ENCODE assay signal across 15 cellular contexts in the genomic region with DNA sequence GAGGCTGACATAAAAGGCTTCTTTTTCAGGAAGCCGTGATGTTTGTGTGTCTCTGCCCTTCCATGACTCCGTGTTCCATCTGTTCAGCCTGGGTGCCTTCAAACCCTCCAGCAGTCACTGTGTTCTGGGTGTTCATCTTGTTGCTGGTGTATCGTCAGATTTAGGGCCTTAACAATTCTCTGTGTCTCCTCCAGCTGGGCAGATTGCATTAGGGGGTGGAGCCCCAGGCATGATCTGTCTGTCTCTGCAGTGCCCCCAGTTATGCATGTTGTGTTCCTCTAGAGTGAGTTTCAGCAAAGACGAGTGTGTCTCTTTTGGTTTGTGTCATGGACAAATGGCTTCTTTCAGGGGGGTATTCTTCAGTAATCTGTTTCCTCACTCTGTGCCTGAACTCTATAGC.
A peak's percentile ranks its signal among the peaks of the same experiment; 100 is the strongest.
DNase-seq lines count a peak whose midpoint lies in the region; ATAC-seq and TF ChIP-seq lines count a peak whose summit lies in the region.
"Had no signal": no experiment of that assay in that cellular context is flagged by ENCODE, and none has a peak within 500 bp of the region (broad histone marks: within the 10 kb centered on the region; RNA-seq: fewer than 3 reads in every experiment).

No MANE protein-coding gene starts in this region.

- H3K4me1 ChIP-seq in HUES48 (ENCODE audit: control insufficient read depth, insufficient read depth, low read length) = peaks cover 17% of the 10 kb centered on the region
- peaks cover 0 to 9% of the 10 kb centered on the region in 2 donors for H3K4me1 ChIP-seq in neuronal stem cell (ENCODE audit: control insufficient read depth in 2 of 2, insufficient read depth in 1 of 2, low read depth in 1 of 2, low read length in 2 of 2)
- no peaks in the 10 kb centered on the region for H3K4me1 ChIP-seq in right cardiac atrium (ENCODE audit: control insufficient read depth, insufficient read depth, low read length)
- H3K4me1 ChIP-seq: adrenal gland, stomach had no signal

- H3K27ac ChIP-seq in HUES48 (ENCODE audit: low read depth, low read length) (peak overlapping the region; percentile 86), neuronal stem cell (replicated peaks; ENCODE audit: low read length) (no peak overlapping the region), right cardiac atrium (ENCODE audit: low read length) (no peak overlapping the region)
- H3K27ac ChIP-seq: adrenal gland, stomach had no signal

- H2AK5ac ChIP-seq in neuronal stem cell (ENCODE audit: low read depth, low read length) = no peak overlapping the region

- H3K9me3 ChIP-seq in HUES48 (ENCODE audit: control insufficient read depth, insufficient read depth, low read length) (no peaks in the 10 kb centered on the region), neuronal stem cell (replicated peaks in 1 of 2; ENCODE audit: control insufficient read depth in 2 of 2, insufficient read depth in 1 of 2, low read depth in 1 of 2, low read length in 2 of 2) (no peaks in the 10 kb centered on the region), right cardiac atrium (ENCODE audit: control insufficient read depth, low read length) (no peaks in the 10 kb centered on the region)
- H3K9me3 ChIP-seq: adrenal gland, mucosa of descending colon, stomach had no signal

- H3K27me3 Mint-ChIP-seq in WTC11 (ENCODE audit: low read depth) = no peaks in the 10 kb centered on the region
- H3K27me3 Mint-ChIP-seq: dendritic cell treated with granulocyte-macrophage colony-stimulating factor and Interleukin-4, amounts not matched to agents 40 ng/mL and 50 ng/mL, for 4 days had no signal

- intact Hi-C loops in right cardiac atrium (cut with DNase I) = no loop called here

- DNase-seq in ELR (ENCODE audit: low read depth) (peak; percentile 37), WTC11 (ENCODE audit: low spot score) (no peak), neuronal stem cell (ENCODE audit: low spot score) (no peak), T1000 (lab: John Stamatoyannopoulos, UW) (no peak), NCI-H1092 (lab: John Stamatoyannopoulos, UW) (no peak), right cardiac atrium (no peak)
- DNase-seq: activated CD8-positive, alpha-beta memory T cell treated with anti-CD3 and anti-CD28 coated beads, Interleukin-2, amount 50 U/mL, for 48 hours; adrenal gland; GF-D8; mucosa of descending colon; stomach had no signal

- no peak overlapping the region for H3K14ac ChIP-seq in neuronal stem cell (ENCODE audit: low read length)

- peak overlapping the region; percentile 72 for H2AFZ ChIP-seq in neuronal stem cell (ENCODE audit: low read length)

- no peak overlapping the region for H3K18ac ChIP-seq in neuronal stem cell (ENCODE audit: low read length)

- no peak overlapping the region for H4K8ac ChIP-seq in neuronal stem cell (ENCODE audit: low read depth, low read length)

- H3K4me3 Mint-ChIP-seq in WTC11 = no peak overlapping the region
- H3K4me3 Mint-ChIP-seq: CD14-positive monocyte; dendritic cell treated with granulocyte-macrophage colony-stimulating factor and Interleukin-4, amounts not matched to agents 40 ng/mL and 50 ng/mL, for 4 days had no signal

- no peak overlapping the region for H2BK15ac ChIP-seq in neuronal stem cell (ENCODE audit: low read length)

- no peak overlapping the region for H3K4ac ChIP-seq in neuronal stem cell (ENCODE audit: low read length)

- no CpG with 5 or more reads among the region's 4 CpGs for WGBS in neuronal stem cell (ENCODE audit: extremely low coverage in 2 of 2, insufficient read length in 2 of 2, insufficient replicate concordance in 1 of 2), 2 donors
- WGBS in right cardiac atrium = 56% methylated on average over 4 of the region's 4 CpGs

- no peak overlapping the region for H2BK12ac ChIP-seq in neuronal stem cell (ENCODE audit: low read length)

- no peak overlapping the region for H4K91ac ChIP-seq in neuronal stem cell (ENCODE audit: low read depth, low read length, poor library complexity)

- no peak overlapping the region for H3K4me2 ChIP-seq in neuronal stem cell (ENCODE audit: insufficient read depth, low read length, poor library complexity, severe bottlenecking)

- ATAC-seq in WTC11 = peak; percentile 46
- no peak for ATAC-seq in HG02678 (IDR thresholded peaks at IDR 0.05; ENCODE audit: unreplicated experiment)
- ATAC-seq in right cardiac atrium = no peak
- ATAC-seq: mucosa of descending colon had no signal

- H3K9me3 Mint-ChIP-seq in WTC11 = 0 out of 2 replicates have a peak, but pooled peaks cover 6% of the 10 kb centered on the region
- H3K9me3 Mint-ChIP-seq: dendritic cell treated with granulocyte-macrophage colony-stimulating factor and Interleukin-4, amounts not matched to agents 40 ng/mL and 50 ng/mL, for 4 days had no signal

- POLR2A ChIA-PET in WTC11 (lab: Charles Lee) = no interaction called here

- H3K36me3 ChIP-seq in HUES48 (ENCODE audit: control insufficient read depth, insufficient read depth, low read length) (no peaks in the 10 kb centered on the region), neuronal stem cell (replicated peaks in 1 of 2; ENCODE audit: control insufficient read depth in 2 of 2, insufficient read depth in 2 of 2, low read length in 2 of 2) (no peaks in the 10 kb centered on the region)
- H3K36me3 ChIP-seq: adrenal gland, stomach had no signal

- H2BK120ac ChIP-seq in neuronal stem cell (ENCODE audit: low read depth, low read length) = no peak overlapping the region

- no peak overlapping the region for H2BK5ac ChIP-seq in neuronal stem cell (ENCODE audit: low read length)

- CTCF ChIA-PET in WTC11 (lab: Charles Lee) = no interaction called here

- H3K9ac ChIP-seq in HUES48 (ENCODE audit: low read depth, low read length) (no peak overlapping the region), neuronal stem cell (ENCODE audit: low read depth, low read length, poor library complexity) (no peak overlapping the region)

- H3K23ac ChIP-seq in neuronal stem cell (ENCODE audit: low read depth, low read length, poor library complexity) = no peak overlapping the region

- H3K27me3 ChIP-seq in HUES48 (ENCODE audit: control insufficient read depth, insufficient read depth, low read length) = no peaks in the 10 kb centered on the region
- H3K27me3 ChIP-seq in neuronal stem cell (ENCODE audit: control insufficient read depth in 3 of 3, insufficient read depth in 3 of 3, low read depth in 1 of 3, low read length in 3 of 3) = no peaks in the 10 kb centered on the region
- H3K27me3 ChIP-seq in right cardiac atrium (ENCODE audit: control insufficient read depth, insufficient read depth) = no peaks in the 10 kb centered on the region
- H3K27me3 ChIP-seq: adrenal gland, stomach had no signal

- H3K36me3 Mint-ChIP-seq in WTC11 = no peaks in the 10 kb centered on the region
- H3K36me3 Mint-ChIP-seq: CD14-positive monocyte had no signal

- H3K4me3 ChIP-seq in HUES48 (ENCODE audit: low read depth, low read length) = no peak overlapping the region
- no peak overlapping the region for H3K4me3 ChIP-seq in neuronal stem cell (ENCODE audit: low read length in 2 of 2)
- no peak overlapping the region for H3K4me3 ChIP-seq in right cardiac atrium (ENCODE audit: low read length)
- H3K4me3 ChIP-seq: adrenal gland, mucosa of descending colon, stomach had no signal

- no peaks in the 10 kb centered on the region for H3K79me1 ChIP-seq in neuronal stem cell (ENCODE audit: low read depth, low read length)

- TF ChIP-seq CTCF in WTC11 (IDR thresholded peaks at IDR 0.05) = no peak

- H3K27ac Mint-ChIP-seq in WTC11 = peak overlapping the region; percentile 69
- H3K27ac Mint-ChIP-seq: CD14-positive monocyte; dendritic cell treated with granulocyte-macrophage colony-stimulating factor and Interleukin-4, amounts not matched to agents 40 ng/mL and 50 ng/mL, for 4 days had no signal

- H3K4me1 Mint-ChIP-seq in WTC11 = peaks cover 17% of the 10 kb centered on the region
- H3K4me1 Mint-ChIP-seq: CD14-positive monocyte had no signal

TF ChIP-seq in WTC11, 78 proteins besides CTCF, POLR2A, EP300 and RAD21:
- TF ChIP-seq HMGA2 (CRISPR knock-in tag; IDR thresholded peaks at IDR 0.05) (no peak), ZNF219 (CRISPR knock-in tag; IDR thresholded peaks at IDR 0.05; ENCODE audit: borderline replicate concordance) (no peak), NR3C1 (CRISPR knock-in tag; conservative IDR thresholded peaks at IDR 0.05; ENCODE audit: low read depth) (no peak)
- TF ChIP-seq, protein P1, sequence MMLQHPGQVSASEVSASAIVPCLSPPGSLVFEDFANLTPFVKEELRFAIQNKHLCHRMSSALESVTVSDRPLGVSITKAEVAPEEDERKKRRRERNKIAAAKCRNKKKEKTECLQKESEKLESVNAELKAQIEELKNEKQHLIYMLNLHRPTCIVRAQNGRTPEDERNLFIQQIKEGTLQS (CRISPR knock-in tag; conservative IDR thresholded peaks at IDR 0.05) = no peak
TF ChIP-seq in WTC11: peak in this region for 0.
